Comparison of ENCODE assay signal across 32 cellular contexts in genomic region chr16:23024044-23024443, GRCh38.
"Had no signal": no experiment of that assay in that cellular context is flagged by ENCODE, and none has a peak within 500 bp of the region (broad histone marks: within the 10 kb centered on the region; RNA-seq: fewer than 3 reads in every experiment).

No MANE protein-coding gene starts in this region.

- H3K4me1 Mint-ChIP-seq: activated B cell treated with CpG ODN at 0.5 μM for 24 hours; activated CD4-positive, alpha-beta memory T cell treated with anti-CD3 and anti-CD28 coated beads, Interleukin-2, amount 10 ng/mL, durations not matched to agents 7 days and 5 days; activated CD8-positive, alpha-beta memory T cell treated with anti-CD3 and anti-CD28 coated beads, Interleukin-2, amount 10 ng/mL, durations not matched to agents 7 days and 5 days; activated naive CD4-positive, alpha-beta T cell treated with anti-CD3 and anti-CD28 coated beads, Interleukin-2, amount 10 ng/mL, durations not matched to agents 7 days and 5 days; activated naive CD8-positive, alpha-beta T cell treated with anti-CD3 and anti-CD28 coated beads, Interleukin-2, amount 50 U/mL, for 24 hours had no signal

- H3K27ac Mint-ChIP-seq: activated B cell treated with CpG ODN at 0.5 μM for 24 hours; activated CD4-positive, alpha-beta memory T cell treated with anti-CD3 and anti-CD28 coated beads, Interleukin-2, amount 10 ng/mL, durations not matched to agents 7 days and 5 days; activated CD8-positive, alpha-beta memory T cell treated with anti-CD3 and anti-CD28 coated beads, Interleukin-2, amount 10 ng/mL, durations not matched to agents 7 days and 5 days; activated naive CD4-positive, alpha-beta T cell treated with anti-CD3 and anti-CD28 coated beads, Interleukin-2, amount 10 ng/mL, durations not matched to agents 7 days and 5 days; activated naive CD8-positive, alpha-beta T cell; activated naive CD8-positive, alpha-beta T cell treated with anti-CD3 and anti-CD28 coated beads, Interleukin-2, amount 50 U/mL, for 24 hours; brain had no signal

- H3K36me3 Mint-ChIP-seq: activated CD8-positive, alpha-beta memory T cell treated with anti-CD3 and anti-CD28 coated beads, Interleukin-2, amount 10 ng/mL, durations not matched to agents 7 days and 5 days; activated naive CD4-positive, alpha-beta T cell treated with anti-CD3 and anti-CD28 coated beads, Interleukin-2, amount 10 ng/mL, durations not matched to agents 7 days and 5 days; activated naive CD8-positive, alpha-beta T cell; brain had no signal

- H3K4me3 Mint-ChIP-seq: activated B cell treated with CpG ODN at 0.5 μM for 24 hours; activated CD4-positive, alpha-beta memory T cell treated with anti-CD3 and anti-CD28 coated beads, Interleukin-2, amount 10 ng/mL, durations not matched to agents 7 days and 5 days; activated CD8-positive, alpha-beta memory T cell treated with anti-CD3 and anti-CD28 coated beads, Interleukin-2, amount 10 ng/mL, durations not matched to agents 7 days and 5 days; activated naive CD4-positive, alpha-beta T cell treated with anti-CD3 and anti-CD28 coated beads, Interleukin-2, amount 10 ng/mL, durations not matched to agents 7 days and 5 days; activated naive CD8-positive, alpha-beta T cell; activated naive CD8-positive, alpha-beta T cell treated with anti-CD3 and anti-CD28 coated beads, Interleukin-2, amount 50 U/mL, for 24 hours; brain had no signal

- DNase-seq: activated B cell treated with CpG ODN at 0.5 μM for 24 hours; activated CD4-positive, alpha-beta memory T cell treated with anti-CD3 and anti-CD28 coated beads, Interleukin-2, amount 10 ng/mL, durations not matched to agents 7 days and 5 days; activated CD4-positive, alpha-beta T cell treated with anti-CD3 and anti-CD28 coated beads for 4 hours; activated CD4-positive, CD25-positive, alpha-beta regulatory T cell treated with anti-CD3 and anti-CD28 coated beads, Interleukin-2, amount 50 U/mL, for 72 hours; activated CD8-positive, alpha-beta memory T cell treated with anti-CD3 and anti-CD28 coated beads for 24 hours; activated CD8-positive, alpha-beta memory T cell treated with anti-CD3 and anti-CD28 coated beads, Interleukin-2, amount 10 ng/mL, durations not matched to agents 7 days and 5 days; activated CD8-positive, alpha-beta memory T cell treated with anti-CD3 and anti-CD28 coated beads, Interleukin-2, amount 50 U/mL, for 48 hours; activated effector memory CD4-positive, alpha-beta T cell treated with Interleukin-2 at 50 U/mL for 16 hours; activated naive CD4-positive, alpha-beta T cell treated with anti-CD3 and anti-CD28 coated beads, Interleukin-2, amount 10 ng/mL, durations not matched to agents 7 days and 5 days; activated naive CD8-positive, alpha-beta T cell treated with anti-CD3 and anti-CD28 coated beads, Interleukin-2, amount 50 U/mL, for 24 hours; activated T-cell treated with anti-CD3 and anti-CD28 coated beads, Interleukin-2, amount 50 U/mL, for 48 hours; anterior cingulate cortex; caudate nucleus; cerebellar nuclear complex; cortex of kidney; MG63; NCI-H1436 treated with DMSO at 0.1 percent for 48 hours; NCI-H1694 treated with DMSO at 0.1 percent for 48 hours; NCI-H2171 treated with DMSO at 0.1 percent for 48 hours; NCI-H2227 treated with DMSO at 0.1 percent for 48 hours; NCI-H524 treated with DMSO at 0.1 percent for 48 hours; NCI-H82; NK-92 treated with Interleukin-12 subunit alpha and Interleukin-12 subunit beta, amount 100 ng/mL, for 24 hours; PC-3; Peyer's patch; SIG-M5; SW 1271; T-helper 1 cell; T-helper 2 cell; T-helper 9 cell had no signal

- H3K9me3 Mint-ChIP-seq: activated CD4-positive, alpha-beta memory T cell treated with anti-CD3 and anti-CD28 coated beads, Interleukin-2, amount 10 ng/mL, durations not matched to agents 7 days and 5 days; activated naive CD4-positive, alpha-beta T cell treated with anti-CD3 and anti-CD28 coated beads, Interleukin-2, amount 10 ng/mL, durations not matched to agents 7 days and 5 days had no signal

- H3K27me3 Mint-ChIP-seq: activated CD8-positive, alpha-beta memory T cell treated with anti-CD3 and anti-CD28 coated beads, Interleukin-2, amount 10 ng/mL, durations not matched to agents 7 days and 5 days had no signal
